Comparison of ENCODE assay signal across 1 cellular context in the genomic region with DNA sequence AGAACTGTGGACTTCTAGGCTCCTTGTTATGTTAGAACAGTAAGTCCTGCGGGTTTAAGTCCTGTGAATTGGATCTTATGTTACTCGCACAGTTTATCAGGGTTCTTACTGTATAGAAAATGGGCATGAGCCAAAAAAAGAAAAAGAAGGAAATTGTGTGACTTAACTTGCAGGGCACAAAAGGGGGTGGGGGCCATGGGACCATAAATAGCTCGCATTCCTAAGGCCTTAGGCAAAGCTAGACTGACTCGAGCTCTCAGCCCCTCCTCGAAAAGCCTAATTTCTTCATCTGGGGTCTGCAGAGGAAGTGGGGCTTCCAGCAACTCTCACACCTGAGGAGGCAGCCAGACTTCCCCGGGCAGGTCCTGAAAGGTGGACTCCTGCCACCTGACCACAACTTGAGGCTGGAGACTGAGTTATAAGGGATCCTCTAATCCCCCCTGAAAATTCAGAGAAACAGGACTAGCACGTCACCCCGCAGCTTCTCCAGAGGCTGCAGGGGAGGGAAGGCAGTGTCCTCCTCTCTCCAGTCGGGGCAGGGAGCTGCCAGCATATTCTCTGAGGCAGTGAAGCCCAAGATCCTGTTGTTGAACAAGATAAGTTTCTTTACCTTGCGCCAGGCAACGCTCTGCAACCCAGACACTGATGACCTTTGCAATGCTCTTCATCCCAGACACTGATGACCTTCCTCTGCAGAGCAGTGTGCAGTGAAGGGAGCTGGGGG.
TF ChIP-seq lines count a peak whose summit lies in the region.

No MANE protein-coding gene starts in this region.

TF ChIP-seq in SK-N-SH treated with all-trans-retinoic acid at 6 μM for 48 hours, 23 proteins besides CTCF, POLR2A, EP300 and RAD21 (continued from another document):
- TF ChIP-seq, protein P1, sequence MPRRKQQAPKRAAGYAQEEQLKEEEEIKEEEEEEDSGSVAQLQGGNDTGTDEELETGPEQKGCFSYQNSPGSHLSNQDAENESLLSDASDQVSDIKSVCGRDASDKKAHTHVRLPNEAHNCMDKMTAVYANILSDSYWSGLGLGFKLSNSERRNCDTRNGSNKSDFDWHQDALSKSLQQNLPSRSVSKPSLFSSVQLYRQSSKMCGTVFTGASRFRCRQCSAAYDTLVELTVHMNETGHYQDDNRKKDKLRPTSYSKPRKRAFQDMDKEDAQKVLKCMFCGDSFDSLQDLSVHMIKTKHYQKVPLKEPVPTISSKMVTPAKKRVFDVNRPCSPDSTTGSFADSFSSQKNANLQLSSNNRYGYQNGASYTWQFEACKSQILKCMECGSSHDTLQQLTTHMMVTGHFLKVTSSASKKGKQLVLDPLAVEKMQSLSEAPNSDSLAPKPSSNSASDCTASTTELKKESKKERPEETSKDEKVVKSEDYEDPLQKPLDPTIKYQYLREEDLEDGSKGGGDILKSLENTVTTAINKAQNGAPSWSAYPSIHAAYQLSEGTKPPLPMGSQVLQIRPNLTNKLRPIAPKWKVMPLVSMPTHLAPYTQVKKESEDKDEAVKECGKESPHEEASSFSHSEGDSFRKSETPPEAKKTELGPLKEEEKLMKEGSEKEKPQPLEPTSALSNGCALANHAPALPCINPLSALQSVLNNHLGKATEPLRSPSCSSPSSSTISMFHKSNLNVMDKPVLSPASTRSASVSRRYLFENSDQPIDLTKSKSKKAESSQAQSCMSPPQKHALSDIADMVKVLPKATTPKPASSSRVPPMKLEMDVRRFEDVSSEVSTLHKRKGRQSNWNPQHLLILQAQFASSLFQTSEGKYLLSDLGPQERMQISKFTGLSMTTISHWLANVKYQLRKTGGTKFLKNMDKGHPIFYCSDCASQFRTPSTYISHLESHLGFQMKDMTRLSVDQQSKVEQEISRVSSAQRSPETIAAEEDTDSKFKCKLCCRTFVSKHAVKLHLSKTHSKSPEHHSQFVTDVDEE (CRISPR knock-in tag; IDR thresholded peaks at IDR 0.05), result no peak
- TF ChIP-seq PPARA (CRISPR knock-in tag; IDR thresholded peaks at IDR 0.05; ENCODE audit: borderline replicate concordance) (no peak), RARB (CRISPR knock-in tag; IDR thresholded peaks at IDR 0.05) (no peak), ZNF8 (CRISPR knock-in tag; IDR thresholded peaks at IDR 0.05) (no peak), ZNF70 (CRISPR knock-in tag; IDR thresholded peaks at IDR 0.05) (no peak), OSR1 (CRISPR knock-in tag; IDR thresholded peaks at IDR 0.05) (no peak), ZFP3 (CRISPR knock-in tag; IDR thresholded peaks at IDR 0.05) (no peak), ZC3H10 (CRISPR knock-in tag; IDR thresholded peaks at IDR 0.05) (no peak), BACH2 (CRISPR knock-in tag; IDR thresholded peaks at IDR 0.05; ENCODE audit: borderline replicate concordance) (no peak), SNAI2 (CRISPR knock-in tag; IDR thresholded peaks at IDR 0.05) (no peak), TOX (CRISPR knock-in tag; IDR thresholded peaks at IDR 0.05; ENCODE audit: borderline replicate concordance) (no peak), GLIS3 (CRISPR knock-in tag; IDR thresholded peaks at IDR 0.05) (no peak), ZNF565 (CRISPR knock-in tag; conservative IDR thresholded peaks at IDR 0.05; ENCODE audit: low read depth) (no peak), ESRRG (CRISPR knock-in tag; IDR thresholded peaks at IDR 0.05) (no peak), CSDC2 (CRISPR knock-in tag; IDR thresholded peaks at IDR 0.05) (no peak)
- TF ChIP-seq, protein P2, sequence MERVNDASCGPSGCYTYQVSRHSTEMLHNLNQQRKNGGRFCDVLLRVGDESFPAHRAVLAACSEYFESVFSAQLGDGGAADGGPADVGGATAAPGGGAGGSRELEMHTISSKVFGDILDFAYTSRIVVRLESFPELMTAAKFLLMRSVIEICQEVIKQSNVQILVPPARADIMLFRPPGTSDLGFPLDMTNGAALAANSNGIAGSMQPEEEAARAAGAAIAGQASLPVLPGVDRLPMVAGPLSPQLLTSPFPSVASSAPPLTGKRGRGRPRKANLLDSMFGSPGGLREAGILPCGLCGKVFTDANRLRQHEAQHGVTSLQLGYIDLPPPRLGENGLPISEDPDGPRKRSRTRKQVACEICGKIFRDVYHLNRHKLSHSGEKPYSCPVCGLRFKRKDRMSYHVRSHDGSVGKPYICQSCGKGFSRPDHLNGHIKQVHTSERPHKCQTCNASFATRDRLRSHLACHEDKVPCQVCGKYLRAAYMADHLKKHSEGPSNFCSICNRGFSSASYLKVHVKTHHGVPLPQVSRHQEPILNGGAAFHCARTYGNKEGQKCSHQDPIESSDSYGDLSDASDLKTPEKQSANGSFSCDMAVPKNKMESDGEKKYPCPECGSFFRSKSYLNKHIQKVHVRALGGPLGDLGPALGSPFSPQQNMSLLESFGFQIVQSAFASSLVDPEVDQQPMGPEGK (CRISPR knock-in tag; IDR thresholded peaks at IDR 0.05; ENCODE audit: borderline replicate concordance), result no peak
